In genomic region chr3:106255870-106256248, GRCh38 we compare ENCODE assay signal across 10 cellular contexts.
A peak's percentile ranks its signal among the peaks of the same experiment; 100 is the strongest.
DNase-seq lines count a peak whose midpoint lies in the region; ATAC-seq lines count a peak whose summit lies in the region.
"Had no signal": no experiment of that assay in that cellular context is flagged by ENCODE, and none has a peak within 500 bp of the region (broad histone marks: within the 10 kb centered on the region; RNA-seq: fewer than 3 reads in every experiment).

No MANE protein-coding gene starts in this region.

- ATAC-seq in HG02610 (IDR thresholded peaks at IDR 0.05; ENCODE audit: unreplicated experiment) (peak; percentile 97), HG03521 (IDR thresholded peaks at IDR 0.05; ENCODE audit: unreplicated experiment) (peak; percentile 93), left ventricle myocardium superior (no peak)
- ATAC-seq: pancreas had no signal

- DNase-seq in NOMO-1 treated with DMSO at 0.1 percent for 48 hours (lab: John Stamatoyannopoulos, UW; ENCODE audit: unreplicated experiment) (peak; percentile 4), NOMO-1 treated with dmso at 0.1 percent for 144 hours (lab: John Stamatoyannopoulos, UW; ENCODE audit: unreplicated experiment) (no peak), left ventricle myocardium superior (no peak), NCI-H510A treated with DMSO at 0.1 percent for 48 hours (lab: John Stamatoyannopoulos, UW) (no peak), iPS-NIHi7 (ENCODE audit: extremely low spot score) (no peak)
- no peak for DNase-seq in activated effector memory CD4-positive, alpha-beta T cell treated with anti-CD3 and anti-CD28 coated beads, Interleukin-2, amount 50 U/mL, for 16 hours
- DNase-seq: NCI-H1694 had no signal

- intact Hi-C loops in left ventricle myocardium superior (cut with micrococcal nuclease), result no loop called here
